15 cellular contexts compared by ENCODE assay signal in genomic region chr3:7270731-7271130, GRCh38.
A peak's percentile ranks its signal among the peaks of the same experiment; 100 is the strongest.
DNase-seq lines count a peak whose midpoint lies in the region; ATAC-seq and TF ChIP-seq lines count a peak whose summit lies in the region.
"Had no signal": no experiment of that assay in that cellular context is flagged by ENCODE, and none has a peak within 500 bp of the region (broad histone marks: within the 10 kb centered on the region; RNA-seq: fewer than 3 reads in every experiment).

No MANE protein-coding gene starts in this region.

- H3K9ac ChIP-seq in endodermal cell (ENCODE audit: extremely low read depth, low read length, poor library complexity, severe bottlenecking) = no peak overlapping the region

- ATAC-seq in foreskin keratinocyte = no peak

- no peak overlapping the region for H3K27ac Mint-ChIP-seq in endodermal cell
- H3K27ac Mint-ChIP-seq: CD4-positive, alpha-beta memory T cell; HFFc6 had no signal

- H3K4me3 ChIP-seq in endodermal cell (ENCODE audit: low read length) (peak overlapping the region; percentile 1), osteoblast (ENCODE audit: insufficient read depth, low read length) (no peak overlapping the region), thyroid gland (replicated peaks in 1 of 3) (no peak overlapping the region)
- H3K4me3 ChIP-seq: HAP-1 had no signal

- H3K9me3 Mint-ChIP-seq in endodermal cell = peaks cover 20% of the 10 kb centered on the region

- no peak for TF ChIP-seq POLR2A in thyroid gland (IDR thresholded peaks at IDR 0.05)

- H3K79me2 ChIP-seq in osteoblast (ENCODE audit: insufficient read depth, low read length) = no peaks in the 10 kb centered on the region

- peaks cover 28% of the 10 kb centered on the region for H3K9me3 ChIP-seq in endodermal cell (ENCODE audit: control insufficient read depth, low read length)
- H3K9me3 ChIP-seq in osteoblast (ENCODE audit: low read depth, low read length) = no peaks in the 10 kb centered on the region
- H3K9me3 ChIP-seq in thyroid gland = no peaks in the 10 kb centered on the region
- H3K9me3 ChIP-seq: HAP-1 had no signal

- H3K4me2 ChIP-seq in osteoblast (ENCODE audit: insufficient read depth, low read length) = no peak overlapping the region

- H3K27me3 Mint-ChIP-seq in endodermal cell (ENCODE audit: insufficient read depth) = no peaks in the 10 kb centered on the region
- H3K27me3 Mint-ChIP-seq: CD4-positive, alpha-beta memory T cell had no signal

- H3K36me3 ChIP-seq in endodermal cell (ENCODE audit: control insufficient read depth, insufficient read depth, low read length) = no peaks in the 10 kb centered on the region
- H3K36me3 ChIP-seq in osteoblast (ENCODE audit: insufficient read depth, low read length) = no peaks in the 10 kb centered on the region
- H3K36me3 ChIP-seq in thyroid gland = no peaks in the 10 kb centered on the region
- H3K36me3 ChIP-seq: HAP-1 had no signal

- H3K27me3 ChIP-seq in endodermal cell (ENCODE audit: control insufficient read depth, insufficient read depth, low read length, poor library complexity, severe bottlenecking) (no peaks in the 10 kb centered on the region), osteoblast (ENCODE audit: insufficient read depth, low read length) (no peaks in the 10 kb centered on the region), thyroid gland (no peaks in the 10 kb centered on the region), foreskin keratinocyte (no peaks in the 10 kb centered on the region)

- WGBS in endodermal cell (ENCODE audit: insufficient coverage in 1 of 2, insufficient read length in 1 of 2), 2 experiments = 84 to 87% methylated on average over 4 to 5 of the region's 5 CpGs
- WGBS in thyroid gland, 2 donors = 44 to 54% methylated on average over 5 of the region's 5 CpGs

- no peak overlapping the region for H3K4me3 Mint-ChIP-seq in endodermal cell
- H3K4me3 Mint-ChIP-seq: CD4-positive, alpha-beta memory T cell; HFFc6 had no signal

- DNase-seq in endodermal cell (no peak), osteoblast (ENCODE audit: insufficient read length, low spot score, missing footprints) (peak; percentile 58), thyroid gland (peak; percentile 47 to 57), GDM1 (lab: John Stamatoyannopoulos, UW) (no peak), foreskin keratinocyte (no peak)
- no peak for DNase-seq in central memory CD4-positive, alpha-beta T cell
- DNase-seq: C1 segment of cervical spinal cord; Calu3; CD4-positive, alpha-beta memory T cell; COR-L47; DMS53; DMS79 treated with DMSO at 0.1 percent for 48 hours; GOT3; HFFc6 had no signal

- H3K27ac ChIP-seq in endodermal cell (ENCODE audit: low read depth, low read length) (no peak overlapping the region), osteoblast (ENCODE audit: low read depth, low read length) (no peak overlapping the region), thyroid gland (peak overlapping the region in 1 of 3 donors; percentile 58), foreskin keratinocyte (no peak overlapping the region)

- no peaks in the 10 kb centered on the region for H3K4me1 ChIP-seq in endodermal cell (ENCODE audit: control insufficient read depth, insufficient read depth, low read length)
- H3K4me1 ChIP-seq in osteoblast (ENCODE audit: insufficient read depth, low read length) = no peaks in the 10 kb centered on the region
- peaks cover 26 to 33% of the 10 kb centered on the region in 2 donors for H3K4me1 ChIP-seq in thyroid gland
- no peaks in the 10 kb centered on the region for H3K4me1 ChIP-seq in foreskin keratinocyte
- H3K4me1 ChIP-seq: HAP-1 had no signal

- intact Hi-C loops in thyroid gland (cut with DNase I) = no loop called here

- H3K36me3 Mint-ChIP-seq in endodermal cell (ENCODE audit: low read depth) = no peaks in the 10 kb centered on the region
- H3K36me3 Mint-ChIP-seq: CD4-positive, alpha-beta memory T cell had no signal

- no peaks in the 10 kb centered on the region for H4K20me1 ChIP-seq in osteoblast (ENCODE audit: insufficient read depth, low read length)

- TF ChIP-seq CTCF in endodermal cell (conservative IDR thresholded peaks at IDR 0.05) (no peak), osteoblast (IDR thresholded peaks at IDR 0.05; ENCODE audit: extremely low read depth, low read depth, low read length) (no peak), thyroid gland (IDR thresholded peaks at IDR 0.05) (no peak), foreskin keratinocyte (conservative IDR thresholded peaks at IDR 0.05) (no peak)

- no peak overlapping the region for H2AFZ ChIP-seq in osteoblast (ENCODE audit: low read length)

- H3K4me1 Mint-ChIP-seq in endodermal cell = peaks cover 15% of the 10 kb centered on the region
- H3K4me1 Mint-ChIP-seq: CD4-positive, alpha-beta memory T cell had no signal

Comparison
In these comparisons a context has a peak if more than half of its experiments do, and no peak if none do; other contexts are left out.
1. DNase-seq: peak in osteoblast (single experiment) and thyroid gland (2 of 2); none in endodermal cell (single experiment), GDM1 (single experiment), central memory CD4-positive, alpha-beta T cell (single experiment) and foreskin keratinocyte (0 of 2).